In the genomic region with DNA sequence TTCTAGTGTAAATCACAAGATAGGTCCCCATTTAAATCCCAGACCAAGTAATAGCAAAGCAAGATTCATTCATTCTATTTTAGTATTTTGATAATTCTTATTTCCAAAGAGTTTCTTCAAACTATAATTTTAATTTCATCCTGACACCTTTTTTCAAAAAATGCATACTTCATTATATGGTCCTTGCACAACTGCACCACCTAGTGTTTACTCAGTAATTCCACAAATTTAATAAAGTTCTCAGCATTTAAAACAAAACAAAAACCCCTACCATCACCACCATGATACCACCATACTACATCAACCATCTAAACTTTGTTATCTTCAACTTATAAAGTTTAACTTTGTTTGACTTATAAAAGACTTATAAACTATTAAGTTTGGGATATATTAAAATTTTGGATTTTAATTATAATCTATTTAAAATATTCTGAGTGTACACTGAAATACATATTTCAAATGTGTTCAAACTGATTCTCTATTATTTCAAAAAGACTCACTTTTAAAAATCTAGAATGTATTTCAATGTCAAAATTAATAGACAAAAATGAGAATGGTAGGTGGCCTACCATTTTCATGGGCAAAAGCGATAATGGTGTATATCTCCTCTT, we compare ENCODE assay signal across 9 cellular contexts. TPM values are rescaled to one million over a fixed set of nuclear protein-coding genes. Genes with fewer than 3 reads are reported as not detected.
DNase-seq lines count a peak whose midpoint lies in the region; ATAC-seq, FAIRE-seq and TF ChIP-seq lines count a peak whose summit lies in the region.
"Had no signal": no experiment of that assay in that cellular context is flagged by ENCODE, and none has a peak within 500 bp of the region (broad histone marks: within the 10 kb centered on the region; RNA-seq: fewer than 3 reads in every experiment).

No MANE protein-coding gene starts in this region.

- 93 to 100% (median 100%) methylated on average over 1 of the region's 1 CpG for WGBS in psoas muscle, 3 donors

- peak; percentile 93 for FAIRE-seq in colon (lab: Jason Lieb, UNC)

- DNase-seq in NCI-H748 (lab: John Stamatoyannopoulos, UW; ENCODE audit: unreplicated experiment) (peak; percentile 13), NCI-H748 treated with DMSO at 0.1 percent for 48 hours (lab: John Stamatoyannopoulos, UW) (no peak), NCI-H146 treated with DMSO at 0.1 percent for 48 hours (lab: John Stamatoyannopoulos, UW; ENCODE audit: unreplicated experiment) (peak; percentile 3), psoas muscle (no peak), COR-L47 (lab: John Stamatoyannopoulos, UW) (no peak), NCI-H345 treated with DMSO at 0.1 percent for 48 hours (lab: John Stamatoyannopoulos, UW; ENCODE audit: unreplicated experiment) (no peak)
- DNase-seq: amygdala had no signal

- ATAC-seq in psoas muscle (no peak), HG03457 (IDR thresholded peaks at IDR 0.05; ENCODE audit: unreplicated experiment) (no peak)

- no peak overlapping the region for H3K27ac ChIP-seq in psoas muscle

- H3K4me3 ChIP-seq in psoas muscle, result no peak overlapping the region

- no peaks in the 10 kb centered on the region for H3K4me1 ChIP-seq in psoas muscle

- H3K36me3 ChIP-seq in psoas muscle (ENCODE audit: insufficient read depth in 1 of 2, low read depth in 1 of 2), result no peaks in the 10 kb centered on the region

- peak; percentile 38 for TF ChIP-seq CTCF in psoas muscle (IDR thresholded peaks at IDR 0.05)

- no peaks in the 10 kb centered on the region for H3K27me3 ChIP-seq in psoas muscle (ENCODE audit: insufficient read depth in 3 of 3, low read length in 2 of 3)

- no peaks in the 10 kb centered on the region for H3K9me3 ChIP-seq in psoas muscle

- intact Hi-C loops in psoas muscle (cut with DNase I), result loop anchor here in 1 of 2 donors (5.0 kb wide), 1 partner anchor 1322 kb away; no protein-coding TSS in a partner anchor

RNA-seq across cellular contexts. Expression of a gene that starts 44.2 kb away (rescaled TPM):
- 10 to 100 TPM in 2 of 4 donors, 1 to 10 TPM in 2; 4.4 to 17.2 (median 11.5) TPM for total RNA-seq in psoas muscle
- polyA plus RNA-seq in psoas muscle, result 1 to 10 TPM; 1.7 to 4.0 (median 2.8) TPM

RNA-seq across cellular contexts. Expression of a gene that starts 44.6 kb away (rescaled TPM):
- total RNA-seq in psoas muscle, result 100 to 1,000 TPM; 185 to 564 (median 310) TPM
- polyA plus RNA-seq in psoas muscle, result 100 to 1,000 TPM; 256 to 457 (median 386) TPM

Comparison
In these comparisons a context has a peak if more than half of its experiments do, and no peak if none do; other contexts are left out.
1. DNase-seq: peak in NCI-H748 (single experiment) and NCI-H146 treated with DMSO at 0.1 percent for 48 hours (single experiment); none in NCI-H748 treated with DMSO at 0.1 percent for 48 hours (single experiment), psoas muscle (0 of 2), COR-L47 (single experiment) and NCI-H345 treated with DMSO at 0.1 percent for 48 hours (single experiment).